26 cellular contexts compared by ENCODE assay signal in genomic region chr5:142796492-142797109, GRCh38. TPM values are rescaled to one million over a fixed set of nuclear protein-coding genes. Genes with fewer than 3 reads are reported as not detected.
DNase-seq lines count a peak whose midpoint lies in the region; ATAC-seq and TF ChIP-seq lines count a peak whose summit lies in the region.
"Had no signal": no experiment of that assay in that cellular context is flagged by ENCODE, and none has a peak within 500 bp of the region (broad histone marks: within the 10 kb centered on the region; RNA-seq: fewer than 3 reads in every experiment).

No MANE protein-coding gene starts in this region.

- no peaks in the 10 kb centered on the region for H3K9me3 Mint-ChIP-seq in Calu3 (ENCODE audit: low read depth, unreplicated experiment)
- H3K9me3 Mint-ChIP-seq: activated T-helper 1 cell treated with anti-CD3 and anti-CD28 coated beads, Interleukin-12 subunit alpha, Interleukin-12 subunit beta, Interleukin-2, Interleukin-4 antibody, amounts not matched to agents 30 ng/mL and 10 ng/mL and 1 ng/mL, durations not matched to agents 14 hours and 24 hours and 36 hours; IgD-negative memory B cell; naive B cell; T-helper 2 cell treated with Interferon-gamma antibody and Interleukin-4, amounts not matched to agents 5 μg/mL and 100 μg/mL, for 36 hours had no signal

- H3K4me1 ChIP-seq in duodenal mucosa (ENCODE audit: control insufficient read depth in 1 of 2, insufficient read depth in 2 of 2, low read length in 2 of 2) = peaks cover 41 to 66% of the 10 kb centered on the region in 2 donors
- H3K4me1 ChIP-seq in mucosa of rectum (ENCODE audit: control insufficient read depth in 2 of 2, insufficient read depth in 2 of 2, low read length in 2 of 2) = peaks cover 33 to 42% of the 10 kb centered on the region in 2 donors
- H3K4me1 ChIP-seq in upper lobe of right lung = peaks cover 16% of the 10 kb centered on the region

- H3K36me3 ChIP-seq in duodenal mucosa (ENCODE audit: control insufficient read depth in 1 of 2, insufficient read depth in 2 of 2, low read length in 2 of 2) = no peaks in the 10 kb centered on the region
- H3K36me3 ChIP-seq in mucosa of rectum (ENCODE audit: control insufficient read depth in 2 of 2, insufficient read depth in 2 of 2, low read length in 2 of 2) = no peaks in the 10 kb centered on the region
- H3K36me3 ChIP-seq in upper lobe of right lung = no peaks in the 10 kb centered on the region
- H3K36me3 ChIP-seq: cardiac muscle cell, ovary, right atrium auricular region had no signal

- CTCF ChIA-PET in Calu3 (lab: Charles Lee) = interaction anchor here (0.8 to 1.0 kb wide), 2 partner anchors 12 to 14 kb away, joined by 3 to 4 read pairs; no protein-coding TSS in a partner anchor

- peaks cover 75% of the 10 kb centered on the region for H3K4me1 Mint-ChIP-seq in Calu3 (ENCODE audit: low read depth, unreplicated experiment)

- H3K36me3 Mint-ChIP-seq in Calu3 (ENCODE audit: insufficient read depth, unreplicated experiment) = peaks cover 1% of the 10 kb centered on the region
- H3K36me3 Mint-ChIP-seq: IgD-negative memory B cell, naive B cell had no signal

- no peaks in the 10 kb centered on the region for H3K27me3 ChIP-seq in duodenal mucosa (ENCODE audit: control insufficient read depth in 1 of 2, insufficient read depth in 2 of 2, low read length in 2 of 2)
- H3K27me3 ChIP-seq in mucosa of rectum (ENCODE audit: control insufficient read depth in 2 of 2, insufficient read depth in 2 of 2, low read length in 2 of 2) = no peaks in the 10 kb centered on the region
- no peaks in the 10 kb centered on the region for H3K27me3 ChIP-seq in upper lobe of right lung
- H3K27me3 ChIP-seq: cardiac muscle cell, ovary, right atrium auricular region had no signal

- ATAC-seq in upper lobe of right lung = no peak
- ATAC-seq in GM21576 (IDR thresholded peaks at IDR 0.05; ENCODE audit: unreplicated experiment) = no peak
- ATAC-seq in Right ventricle myocardium inferior = no peak
- ATAC-seq: GM12878; stimulated activated naive CD8-positive, alpha-beta T cell treated with anti-CD3 and anti-CD28 coated beads, Interleukin-15, Interleukin-2, amounts not matched to agents 100 U/mL and 50 U/mL, for 24 hours had no signal

- peak overlapping the region; percentile 16 for H3K27ac Mint-ChIP-seq in Calu3 (ENCODE audit: unreplicated experiment)
- H3K27ac Mint-ChIP-seq: activated T-helper 1 cell treated with anti-CD3 and anti-CD28 coated beads, Interleukin-12 subunit alpha, Interleukin-12 subunit beta, Interleukin-2, Interleukin-4 antibody, amounts not matched to agents 30 ng/mL and 10 ng/mL and 1 ng/mL, durations not matched to agents 14 hours and 24 hours and 36 hours had no signal

- H3K9me3 ChIP-seq in duodenal mucosa (ENCODE audit: control insufficient read depth in 1 of 2, low read length in 2 of 2) (no peaks in the 10 kb centered on the region), mucosa of rectum (ENCODE audit: control insufficient read depth in 2 of 2, low read length in 2 of 2) (no peaks in the 10 kb centered on the region), upper lobe of right lung (no peaks in the 10 kb centered on the region)
- H3K9me3 ChIP-seq: ovary, right atrium auricular region, SK-N-SH had no signal

- H3K27me3 Mint-ChIP-seq in Calu3 (ENCODE audit: unreplicated experiment) = no peaks in the 10 kb centered on the region
- H3K27me3 Mint-ChIP-seq: IgD-negative memory B cell, naive B cell had no signal

- H3K27ac ChIP-seq in duodenal mucosa (ENCODE audit: low read depth, low read length) (peak overlapping the region; percentile 60), mucosa of rectum (ENCODE audit: low read depth in 2 of 2, low read length in 2 of 2) (peak overlapping the region; percentile 75 to 81), upper lobe of right lung (peak overlapping the region; percentile 33)
- H3K27ac ChIP-seq: cardiac muscle cell, ovary, right atrium auricular region had no signal

- intact Hi-C loops in Calu3 (cut with micrococcal nuclease; ENCODE audit: unreplicated experiment) = no loop called here
- intact Hi-C loops in upper lobe of right lung (cut with DNase I) = no loop called here
- intact Hi-C loops in Right ventricle myocardium inferior (cut with DNase I) = no loop called here

- H3K9ac ChIP-seq in duodenal mucosa (ENCODE audit: low read depth in 1 of 2, low read length in 2 of 2) (peak overlapping the region; percentile 14 to 41), mucosa of rectum (ENCODE audit: low read depth in 1 of 2, low read length in 2 of 2) (peak overlapping the region in 1 of 2 donors; percentile 15)
- H3K9ac ChIP-seq: SK-N-SH had no signal

- H3K4me3 ChIP-seq in duodenal mucosa (ENCODE audit: low read depth in 1 of 2, low read length in 2 of 2) (peak overlapping the region; percentile 60 to 62), mucosa of rectum (ENCODE audit: low read length in 2 of 2) (peak overlapping the region in 1 of 2 donors; percentile 65), upper lobe of right lung (no peak overlapping the region)
- H3K4me3 ChIP-seq: cardiac muscle cell, GM12878, ovary, right atrium auricular region had no signal

- DNase-seq in Calu3 (no peak), upper lobe of right lung (no peak), putamen (ENCODE audit: low spot score) (no peak), Right ventricle myocardium inferior (ENCODE audit: missing footprints) (no peak)
- DNase-seq: activated CD4-positive, alpha-beta T cell treated with anti-CD3 and anti-CD28 coated beads for 48 hours; activated naive CD4-positive, alpha-beta T cell treated with anti-CD3 and anti-CD28 coated beads, Interleukin-2, amount 50 U/mL, for 16 hours; anterior cingulate cortex; mesenchymal stem cell; naive B cell; NCI-H1092 treated with DMSO at 0.1 percent for 48 hours; NCI-H2029; NCI-H226; NCI-H774; ovary; SK-N-SH; stimulated activated CD4-positive, alpha-beta T cell treated with anti-CD3 and anti-CD28 coated beads, Interleukin-4, amount 100 ng/mL, for 4 hours; stimulated activated naive CD8-positive, alpha-beta T cell treated with anti-CD3 and anti-CD28 coated beads, Interleukin-15, Interleukin-2, amounts not matched to agents 100 U/mL and 50 U/mL, for 24 hours had no signal

- TF ChIP-seq CTCF in Calu3 (IDR thresholded peaks at IDR 0.05; ENCODE audit: unreplicated experiment) = no peak
- TF ChIP-seq CTCF in upper lobe of right lung (IDR thresholded peaks at IDR 0.05) = no peak

- no peak overlapping the region for H3K4me3 Mint-ChIP-seq in Calu3 (ENCODE audit: low read depth, unreplicated experiment)
- H3K4me3 Mint-ChIP-seq: activated T-helper 1 cell treated with anti-CD3 and anti-CD28 coated beads, Interleukin-12 subunit alpha, Interleukin-12 subunit beta, Interleukin-2, Interleukin-4 antibody, amounts not matched to agents 30 ng/mL and 10 ng/mL and 1 ng/mL, durations not matched to agents 14 hours and 24 hours and 36 hours had no signal

- no TSS peak for BruUV-seq in Calu3 (replicated peaks; lab: Mats Ljungman, UMichigan)

RNA-seq across cellular contexts. Expression of gene ARHGAP26, which starts 26.4 kb away (rescaled TPM):
- total RNA-seq in Calu3 (2022) = 112 and 118 TPM in 2 replicates
- 35.4 TPM for total RNA-seq in upper lobe of right lung
- 29.8 TPM for total RNA-seq in Right ventricle myocardium inferior
